ENCODE assay signal across 1 cellular context in the genomic region with DNA sequence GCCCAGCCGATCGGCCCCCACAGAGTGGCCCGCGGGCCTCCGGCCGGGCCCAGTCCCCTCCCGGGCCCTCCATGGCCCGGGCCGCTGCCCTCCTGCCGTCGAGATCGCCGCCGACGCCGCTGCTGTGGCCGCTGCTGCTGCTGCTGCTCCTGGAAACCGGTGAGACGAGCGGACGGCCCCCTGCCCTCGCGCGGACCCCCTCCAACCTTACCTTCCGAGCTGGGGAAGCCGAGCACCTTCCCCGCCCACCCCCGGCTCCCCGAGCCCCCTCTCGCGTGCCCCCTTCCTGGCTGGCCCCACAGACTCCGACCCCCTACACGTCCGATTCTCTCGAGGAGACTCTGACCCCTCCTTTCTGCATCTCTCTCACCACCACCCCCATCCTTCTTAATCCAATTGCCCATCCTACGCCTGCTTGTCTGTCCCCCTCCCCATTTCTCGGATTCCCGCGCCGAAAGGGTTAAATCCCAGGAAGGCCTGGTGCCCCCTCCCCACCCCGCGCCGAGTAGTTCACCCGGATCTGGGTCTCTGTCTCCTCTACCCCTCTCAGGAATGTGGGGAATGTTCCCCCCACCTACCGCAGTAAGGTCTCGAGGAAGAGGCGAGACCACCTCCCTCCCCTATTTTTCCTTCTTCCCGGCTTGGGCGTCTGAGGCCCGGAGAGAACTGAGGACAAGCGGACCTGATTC.
A peak's percentile ranks its signal among the peaks of the same experiment; 100 is the strongest.
TF ChIP-seq lines count a peak whose summit lies in the region.

No MANE protein-coding gene starts in this region.

TF ChIP-seq in WTC11, 78 proteins besides CTCF, POLR2A, EP300 and RAD21 (continued from another document):
- TF ChIP-seq, protein P1, sequence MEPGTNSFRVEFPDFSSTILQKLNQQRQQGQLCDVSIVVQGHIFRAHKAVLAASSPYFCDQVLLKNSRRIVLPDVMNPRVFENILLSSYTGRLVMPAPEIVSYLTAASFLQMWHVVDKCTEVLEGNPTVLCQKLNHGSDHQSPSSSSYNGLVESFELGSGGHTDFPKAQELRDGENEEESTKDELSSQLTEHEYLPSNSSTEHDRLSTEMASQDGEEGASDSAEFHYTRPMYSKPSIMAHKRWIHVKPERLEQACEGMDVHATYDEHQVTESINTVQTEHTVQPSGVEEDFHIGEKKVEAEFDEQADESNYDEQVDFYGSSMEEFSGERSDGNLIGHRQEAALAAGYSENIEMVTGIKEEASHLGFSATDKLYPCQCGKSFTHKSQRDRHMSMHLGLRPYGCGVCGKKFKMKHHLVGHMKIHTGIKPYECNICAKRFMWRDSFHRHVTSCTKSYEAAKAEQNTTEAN (CRISPR knock-in tag; IDR thresholded peaks at IDR 0.05): 0 out of 2 replicates have a peak, but pooled peaks have one; percentile 23
- TF ChIP-seq TEAD4 (CRISPR knock-in tag; IDR thresholded peaks at IDR 0.05): peak; percentile 96
- TF ChIP-seq, protein P2, sequence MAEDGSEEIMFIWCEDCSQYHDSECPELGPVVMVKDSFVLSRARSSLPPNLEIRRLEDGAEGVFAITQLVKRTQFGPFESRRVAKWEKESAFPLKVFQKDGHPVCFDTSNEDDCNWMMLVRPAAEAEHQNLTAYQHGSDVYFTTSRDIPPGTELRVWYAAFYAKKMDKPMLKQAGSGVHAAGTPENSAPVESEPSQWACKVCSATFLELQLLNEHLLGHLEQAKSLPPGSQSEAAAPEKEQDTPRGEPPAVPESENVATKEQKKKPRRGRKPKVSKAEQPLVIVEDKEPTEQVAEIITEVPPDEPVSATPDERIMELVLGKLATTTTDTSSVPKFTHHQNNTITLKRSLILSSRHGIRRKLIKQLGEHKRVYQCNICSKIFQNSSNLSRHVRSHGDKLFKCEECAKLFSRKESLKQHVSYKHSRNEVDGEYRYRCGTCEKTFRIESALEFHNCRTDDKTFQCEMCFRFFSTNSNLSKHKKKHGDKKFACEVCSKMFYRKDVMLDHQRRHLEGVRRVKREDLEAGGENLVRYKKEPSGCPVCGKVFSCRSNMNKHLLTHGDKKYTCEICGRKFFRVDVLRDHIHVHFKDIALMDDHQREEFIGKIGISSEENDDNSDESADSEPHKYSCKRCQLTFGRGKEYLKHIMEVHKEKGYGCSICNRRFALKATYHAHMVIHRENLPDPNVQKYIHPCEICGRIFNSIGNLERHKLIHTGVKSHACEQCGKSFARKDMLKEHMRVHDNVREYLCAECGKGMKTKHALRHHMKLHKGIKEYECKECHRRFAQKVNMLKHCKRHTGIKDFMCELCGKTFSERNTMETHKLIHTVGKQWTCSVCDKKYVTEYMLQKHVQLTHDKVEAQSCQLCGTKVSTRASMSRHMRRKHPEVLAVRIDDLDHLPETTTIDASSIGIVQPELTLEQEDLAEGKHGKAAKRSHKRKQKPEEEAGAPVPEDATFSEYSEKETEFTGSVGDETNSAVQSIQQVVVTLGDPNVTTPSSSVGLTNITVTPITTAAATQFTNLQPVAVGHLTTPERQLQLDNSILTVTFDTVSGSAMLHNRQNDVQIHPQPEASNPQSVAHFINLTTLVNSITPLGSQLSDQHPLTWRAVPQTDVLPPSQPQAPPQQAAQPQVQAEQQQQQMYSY (CRISPR knock-in tag; IDR thresholded peaks at IDR 0.05): peak; percentile 50
- TF ChIP-seq MYBL2 (CRISPR knock-in tag; IDR thresholded peaks at IDR 0.05): peak; percentile 41; the same call in 1 of the 2 replicates
- TF ChIP-seq ETV6 (CRISPR knock-in tag; IDR thresholded peaks at IDR 0.05): no peak
- peak; percentile 66; the same call in 1 of the 2 replicates for TF ChIP-seq SP1 (CRISPR knock-in tag; conservative IDR thresholded peaks at IDR 0.05)
TF ChIP-seq in WTC11: peak in this region for 13.
